ENCODE assay signal across 8 cellular contexts in genomic region chrX:14673764-14674163, GRCh38.
A peak's percentile ranks its signal among the peaks of the same experiment; 100 is the strongest.
DNase-seq lines count a peak whose midpoint lies in the region; ATAC-seq, FAIRE-seq and TF ChIP-seq lines count a peak whose summit lies in the region.

No MANE protein-coding gene starts in this region.

- POLR2A ChIA-PET in HEK293 (lab: Yijun Ruan, JAX) = no interaction called here
- POLR2A ChIA-PET in T-cell (lab: Charles Lee) = no interaction called here

- no peaks in the 10 kb centered on the region for H3K36me3 ChIP-seq in HEK293 (ENCODE audit: control insufficient read depth in 2 of 2, insufficient read depth in 1 of 2, low read length in 2 of 2)
- H3K36me3 ChIP-seq in MG63 = no peaks in the 10 kb centered on the region
- H3K36me3 ChIP-seq in bronchial epithelial cell (ENCODE audit: control insufficient read depth, insufficient read depth, low read length) = no peaks in the 10 kb centered on the region

- no peak overlapping the region for H3K4me3 ChIP-seq in HEK293 (ENCODE audit: low read depth, low read length)
- H3K4me3 ChIP-seq in MG63 = no peak overlapping the region
- H3K4me3 ChIP-seq in bronchial epithelial cell (ENCODE audit: low read depth, low read length) = no peak overlapping the region

- peaks cover 0 to 12% of the 10 kb centered on the region in 2 donors for H3K27me3 Mint-ChIP-seq in T-cell

- CTCF ChIA-PET in HEK293 (lab: Yijun Ruan, JAX) = no interaction called here
- CTCF ChIA-PET in T-cell (lab: Charles Lee) = no interaction called here

- no peak overlapping the region for H3K27ac Mint-ChIP-seq in T-cell

- H3K4me1 ChIP-seq in HEK293 (ENCODE audit: control insufficient read depth, insufficient read depth, low read length) = peaks cover 3% of the 10 kb centered on the region; the same call in 1 of the 2 replicates

- H3K4me1 Mint-ChIP-seq in T-cell = peaks cover 0 to 4% (median 0%) of the 10 kb centered on the region in 3 donors

- H3K36me3 Mint-ChIP-seq in T-cell = no peaks in the 10 kb centered on the region

- FAIRE-seq in bronchial epithelial cell (lab: Jason Lieb, UNC) = peak; percentile 97

- DNase-seq in stimulated activated CD4-positive, alpha-beta T cell treated with anti-CD3 and anti-CD28 coated beads, Interleukin-1b, Interleukin-23, amount 100 ng/mL, for 48 hours = peak; percentile 24
- DNase-seq in stimulated activated CD4-positive, alpha-beta T cell treated with anti-CD3 and anti-CD28 coated beads, Interleukin-4, amount 100 ng/mL, for 4 hours = no peak
- DNase-seq in MG63 (peak; percentile 53), bronchial epithelial cell (ENCODE audit: low read depth) (peak; percentile 91), smooth muscle cell of the brain vasculature (ENCODE audit: low read depth, low spot score) (peak; percentile 36), T-cell (no peak), CD1c-positive myeloid dendritic cell (ENCODE audit: extremely low spot score) (no peak)

- no peaks in the 10 kb centered on the region for H3K9me3 Mint-ChIP-seq in T-cell

- H3K9me3 ChIP-seq in HEK293 (ENCODE audit: control insufficient read depth, insufficient read depth, low read depth, low read length) = no peaks in the 10 kb centered on the region; the same call in 1 of the 2 replicates
- no peaks in the 10 kb centered on the region for H3K9me3 ChIP-seq in MG63

- H3K4me3 Mint-ChIP-seq in T-cell = no peak overlapping the region

- no peak for ATAC-seq in T-cell (replicated peaks in 1 of 4)

- no peak overlapping the region for H3K27ac ChIP-seq in HEK293 (ENCODE audit: extremely low read depth, low read depth, low read length)

- no peak for TF ChIP-seq CTCF in HEK293 (tag by site-specific recombination; IDR thresholded peaks at IDR 0.05)
- no peak for TF ChIP-seq CTCF in bronchial epithelial cell (IDR thresholded peaks at IDR 0.05; ENCODE audit: insufficient read depth, low read length, severe bottlenecking)

- H3K27me3 ChIP-seq in MG63 = no peaks in the 10 kb centered on the region
- H3K27me3 ChIP-seq in bronchial epithelial cell (ENCODE audit: control insufficient read depth, insufficient read depth, low read length) = no peaks in the 10 kb centered on the region

TF ChIP-seq in HEK293, 187 proteins besides CTCF, POLR2A, EP300 and RAD21:
- TF ChIP-seq ZNF664 (tag by site-specific recombination; IDR thresholded peaks at IDR 0.05) (no peak), HIC1 (tag by site-specific recombination; IDR thresholded peaks at IDR 0.05) (0 out of 2 replicates have a peak, but pooled peaks have one; percentile 25), ZNF324 (tag by site-specific recombination; IDR thresholded peaks at IDR 0.05) (peak; percentile 45; the same call in 1 of the 2 replicates), ZBTB49 (tag by site-specific recombination; IDR thresholded peaks at IDR 0.05; ENCODE audit: low read depth) (no peak), ZNF629 (tag by site-specific recombination; IDR thresholded peaks at IDR 0.05) (peak; percentile 73), GLI2 (tag by site-specific recombination; IDR thresholded peaks at IDR 0.05; ENCODE audit: borderline replicate concordance, low read depth) (no peak), MYNN (tag by site-specific recombination; IDR thresholded peaks at IDR 0.05; ENCODE audit: borderline replicate concordance) (no peak), OSR2 (tag by site-specific recombination; IDR thresholded peaks at IDR 0.05) (peak; percentile 65), SP7 (tag by site-specific recombination; IDR thresholded peaks at IDR 0.05) (peak; percentile 75), ZBTB21 (tag by site-specific recombination; IDR thresholded peaks at IDR 0.05) (0 out of 2 replicates have a peak, but pooled peaks have one; percentile 52), KLF17 (tag by site-specific recombination; IDR thresholded peaks at IDR 0.05) (0 out of 2 replicates have a peak, but pooled peaks have one; percentile 35), ZNF473 (tag by site-specific recombination; IDR thresholded peaks at IDR 0.05) (no peak), RBAK (tag by site-specific recombination; IDR thresholded peaks at IDR 0.05) (no peak), ZNF366 (tag by site-specific recombination; conservative IDR thresholded peaks at IDR 0.05) (peak; percentile 72), ZBTB17 (tag by site-specific recombination; IDR thresholded peaks at IDR 0.05) (no peak), ZNF398 (tag by site-specific recombination; IDR thresholded peaks at IDR 0.05) (peak; percentile 57), ZNF660 (tag by site-specific recombination; IDR thresholded peaks at IDR 0.05) (peak; percentile 84), ZEB2 (tag by site-specific recombination; IDR thresholded peaks at IDR 0.05) (peak; percentile 81), ZNF585B (tag by site-specific recombination; IDR thresholded peaks at IDR 0.05) (no peak), ZNF157 (tag by site-specific recombination; IDR thresholded peaks at IDR 0.05) (no peak), ZNF623 (tag by site-specific recombination; IDR thresholded peaks at IDR 0.05) (no peak), ZNF184 (tag by site-specific recombination; IDR thresholded peaks at IDR 0.05) (peak; percentile 70; the same call in 1 of the 2 replicates), EGR2 (tag by site-specific recombination; IDR thresholded peaks at IDR 0.05; ENCODE audit: low read depth) (no peak), PRDM1 (tag by site-specific recombination; IDR thresholded peaks at IDR 0.05) (0 out of 2 replicates have a peak, but pooled peaks have one; percentile 20), KLF1 (tag by site-specific recombination; IDR thresholded peaks at IDR 0.05) (0 out of 2 replicates have a peak, but pooled peaks have one; percentile 17)

Comparison
In these comparisons a context has a peak if more than half of its experiments do, and no peak if none do; other contexts are left out.
1. DNase-seq: peak in stimulated activated CD4-positive, alpha-beta T cell treated with anti-CD3 and anti-CD28 coated beads, Interleukin-1b, Interleukin-23, amount 100 ng/mL, for 48 hours (single experiment), MG63 (single experiment), bronchial epithelial cell (single experiment) and smooth muscle cell of the brain vasculature (single experiment); none in stimulated activated CD4-positive, alpha-beta T cell treated with anti-CD3 and anti-CD28 coated beads, Interleukin-4, amount 100 ng/mL, for 4 hours (0 of 2), T-cell (0 of 34) and CD1c-positive myeloid dendritic cell (single experiment).